Comparison of ENCODE assay signal across 9 cellular contexts in genomic region chr10:77505431-77506334, GRCh38.
DNase-seq lines count a peak whose midpoint lies in the region; ATAC-seq and TF ChIP-seq lines count a peak whose summit lies in the region.
"Had no signal": no experiment of that assay in that cellular context is flagged by ENCODE, and none has a peak within 500 bp of the region (broad histone marks: within the 10 kb centered on the region; RNA-seq: fewer than 3 reads in every experiment).

No MANE protein-coding gene starts in this region.

- H3K27ac ChIP-seq in stomach smooth muscle (ENCODE audit: low read length) (peak overlapping the region; percentile 6), Karpas-422 (ENCODE audit: low read length) (no peak overlapping the region)

- peaks cover 33% of the 10 kb centered on the region for H3K4me1 ChIP-seq in stomach smooth muscle (ENCODE audit: control insufficient read depth, insufficient read depth, low read length)
- peaks cover 10% of the 10 kb centered on the region for H3K4me1 ChIP-seq in Karpas-422 (ENCODE audit: low read length)

- no peaks in the 10 kb centered on the region for H3K36me3 ChIP-seq in stomach smooth muscle (ENCODE audit: control insufficient read depth in 2 of 2, insufficient read depth in 2 of 2, low read length in 2 of 2)
- H3K36me3 ChIP-seq in Karpas-422 (ENCODE audit: insufficient read depth, low read length), result no peaks in the 10 kb centered on the region

- no peak overlapping the region for H3K4me2 ChIP-seq in Karpas-422 (ENCODE audit: low read depth, low read length, poor library complexity, severe bottlenecking)

- H3K9me3 ChIP-seq in stomach smooth muscle (ENCODE audit: control insufficient read depth in 2 of 2, low read length in 2 of 2) (no peaks in the 10 kb centered on the region), Karpas-422 (ENCODE audit: low read length) (no peaks in the 10 kb centered on the region)

- no peaks in the 10 kb centered on the region for H3K79me2 ChIP-seq in Karpas-422 (ENCODE audit: low read length)

- H4K20me1 ChIP-seq in Karpas-422 (ENCODE audit: insufficient read depth, low read depth, low read length), result peaks cover 1% of the 10 kb centered on the region; the same call in 1 of the 2 replicates

- peak; percentile 69 for DNase-seq in H4 (ENCODE audit: low spot score)
- DNase-seq in fibroblast of the conjunctiva (ENCODE audit: low read depth), result peak; percentile 67
- no peak for DNase-seq in Karpas-422
- DNase-seq: activated naive CD4-positive, alpha-beta T cell treated with anti-CD3 and anti-CD28 coated beads, Interleukin-2, amount 10 ng/mL, durations not matched to agents 7 days and 5 days; hippocampal formation had no signal

- no peaks in the 10 kb centered on the region for H3K9me2 ChIP-seq in Karpas-422 (replicated peaks; ENCODE audit: insufficient read depth, low read length)

- H2AFZ ChIP-seq in Karpas-422 (ENCODE audit: low read length), result no peak overlapping the region

- no peaks in the 10 kb centered on the region for H3K27me3 ChIP-seq in stomach smooth muscle (ENCODE audit: control insufficient read depth in 1 of 2, insufficient read depth in 2 of 2, low read length in 2 of 2)
- peaks cover 2% of the 10 kb centered on the region; the same call in 1 of the 2 replicates for H3K27me3 ChIP-seq in Karpas-422 (ENCODE audit: low read length)

- ATAC-seq in SK-N-SH treated with all-trans-retinoic acid at 6 μM for 48 hours (peak; percentile 65), GM19328 (IDR thresholded peaks at IDR 0.05; ENCODE audit: unreplicated experiment) (no peak), esophagus mucosa (no peak)

- H3K4me3 ChIP-seq in stomach smooth muscle (ENCODE audit: low read length in 2 of 2) (no peak overlapping the region), Karpas-422 (ENCODE audit: low read length) (no peak overlapping the region)

- no peak overlapping the region for H3K9ac ChIP-seq in stomach smooth muscle (ENCODE audit: low read length in 2 of 2)
- H3K9ac ChIP-seq in Karpas-422 (ENCODE audit: low read length), result no peak overlapping the region

TF ChIP-seq in SK-N-SH treated with all-trans-retinoic acid at 6 μM for 48 hours, 23 proteins besides CTCF, POLR2A, EP300 and RAD21:
- 0 out of 2 replicates have a peak, but pooled peaks have one; percentile 43 for TF ChIP-seq ZFP3 (CRISPR knock-in tag; IDR thresholded peaks at IDR 0.05)
- 0 out of 2 replicates have a peak, but pooled peaks have one; percentile 29 for TF ChIP-seq CSDC2 (CRISPR knock-in tag; IDR thresholded peaks at IDR 0.05)
- TF ChIP-seq GLIS3 (CRISPR knock-in tag; IDR thresholded peaks at IDR 0.05), result no peak
